In the genomic region with DNA sequence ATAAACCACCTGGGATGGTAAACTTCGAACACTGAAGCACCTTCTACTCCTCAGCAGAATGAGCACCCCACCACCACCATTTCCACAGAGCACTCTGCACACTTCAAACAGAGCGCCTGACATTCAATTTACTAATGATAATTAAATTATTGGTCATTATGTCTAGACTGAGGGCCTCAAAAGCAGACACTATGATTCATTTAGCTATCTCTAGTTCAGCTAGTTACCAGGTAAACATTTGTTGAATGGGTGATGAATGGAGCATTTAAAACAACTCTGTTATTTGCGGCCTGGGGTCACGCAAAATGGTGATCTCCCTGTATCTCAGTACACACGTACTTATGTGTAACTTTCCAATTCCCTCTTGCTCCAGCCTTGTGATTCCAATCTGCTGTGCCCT, we compare ENCODE assay signal across 1 cellular context.
A peak's percentile ranks its signal among the peaks of the same experiment; 100 is the strongest.
TF ChIP-seq lines count a peak whose summit lies in the region.

No MANE protein-coding gene starts in this region.

TF ChIP-seq in SK-N-SH treated with all-trans-retinoic acid at 6 μM for 48 hours, 23 proteins besides CTCF, POLR2A, EP300 and RAD21 (continued from another document):
- TF ChIP-seq, protein P1, sequence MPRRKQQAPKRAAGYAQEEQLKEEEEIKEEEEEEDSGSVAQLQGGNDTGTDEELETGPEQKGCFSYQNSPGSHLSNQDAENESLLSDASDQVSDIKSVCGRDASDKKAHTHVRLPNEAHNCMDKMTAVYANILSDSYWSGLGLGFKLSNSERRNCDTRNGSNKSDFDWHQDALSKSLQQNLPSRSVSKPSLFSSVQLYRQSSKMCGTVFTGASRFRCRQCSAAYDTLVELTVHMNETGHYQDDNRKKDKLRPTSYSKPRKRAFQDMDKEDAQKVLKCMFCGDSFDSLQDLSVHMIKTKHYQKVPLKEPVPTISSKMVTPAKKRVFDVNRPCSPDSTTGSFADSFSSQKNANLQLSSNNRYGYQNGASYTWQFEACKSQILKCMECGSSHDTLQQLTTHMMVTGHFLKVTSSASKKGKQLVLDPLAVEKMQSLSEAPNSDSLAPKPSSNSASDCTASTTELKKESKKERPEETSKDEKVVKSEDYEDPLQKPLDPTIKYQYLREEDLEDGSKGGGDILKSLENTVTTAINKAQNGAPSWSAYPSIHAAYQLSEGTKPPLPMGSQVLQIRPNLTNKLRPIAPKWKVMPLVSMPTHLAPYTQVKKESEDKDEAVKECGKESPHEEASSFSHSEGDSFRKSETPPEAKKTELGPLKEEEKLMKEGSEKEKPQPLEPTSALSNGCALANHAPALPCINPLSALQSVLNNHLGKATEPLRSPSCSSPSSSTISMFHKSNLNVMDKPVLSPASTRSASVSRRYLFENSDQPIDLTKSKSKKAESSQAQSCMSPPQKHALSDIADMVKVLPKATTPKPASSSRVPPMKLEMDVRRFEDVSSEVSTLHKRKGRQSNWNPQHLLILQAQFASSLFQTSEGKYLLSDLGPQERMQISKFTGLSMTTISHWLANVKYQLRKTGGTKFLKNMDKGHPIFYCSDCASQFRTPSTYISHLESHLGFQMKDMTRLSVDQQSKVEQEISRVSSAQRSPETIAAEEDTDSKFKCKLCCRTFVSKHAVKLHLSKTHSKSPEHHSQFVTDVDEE (CRISPR knock-in tag; IDR thresholded peaks at IDR 0.05) = 0 out of 2 replicates have a peak, but pooled peaks have one; percentile 31
- TF ChIP-seq GLIS3 (CRISPR knock-in tag; IDR thresholded peaks at IDR 0.05) = no peak
